ENCODE assay signal across 18 cellular contexts in genomic region chr6:75800708-75801505, GRCh38.
"Had no signal": no experiment of that assay in that cellular context is flagged by ENCODE, and none has a peak within 500 bp of the region (broad histone marks: within the 10 kb centered on the region; RNA-seq: fewer than 3 reads in every experiment).

No MANE protein-coding gene starts in this region.

- H3K4me3 Mint-ChIP-seq: activated CD4-positive, alpha-beta memory T cell treated with anti-CD3 and anti-CD28 coated beads for 36 hours; activated naive CD4-positive, alpha-beta T cell treated with anti-CD3 and anti-CD28 coated beads for 36 hours; activated naive CD8-positive, alpha-beta T cell treated with anti-CD3 and anti-CD28 coated beads, Interleukin-2, amount 10 ng/mL, durations not matched to agents 7 days and 5 days; activated T-cell treated with anti-CD3 and anti-CD28 coated beads, Interleukin-2, amount 50 U/mL, for 72 hours; central memory CD8-positive, alpha-beta T cell; naive B cell; neural crest cell; T-helper 17 cell had no signal

- H3K4me3 ChIP-seq: breast epithelium, esophagus squamous epithelium, gastrocnemius medialis had no signal

- ATAC-seq: activated T-cell treated with anti-CD3 and anti-CD28 coated beads, Interleukin-2, amount 50 U/mL, for 72 hours; gastrocnemius medialis; T-helper 17 cell had no signal

- H3K27me3 Mint-ChIP-seq: activated CD4-positive, alpha-beta memory T cell treated with anti-CD3 and anti-CD28 coated beads for 36 hours; central memory CD8-positive, alpha-beta T cell; T-helper 17 cell had no signal

- H3K4me1 Mint-ChIP-seq: activated naive CD8-positive, alpha-beta T cell treated with anti-CD3 and anti-CD28 coated beads, Interleukin-2, amount 10 ng/mL, durations not matched to agents 7 days and 5 days; central memory CD8-positive, alpha-beta T cell; naive B cell; T-helper 17 cell had no signal

- H3K27me3 ChIP-seq: breast epithelium, esophagus squamous epithelium, gastrocnemius medialis had no signal

- H3K9me3 Mint-ChIP-seq: activated CD4-positive, alpha-beta memory T cell treated with anti-CD3 and anti-CD28 coated beads for 36 hours; activated naive CD4-positive, alpha-beta T cell treated with anti-CD3 and anti-CD28 coated beads for 36 hours; activated naive CD8-positive, alpha-beta T cell treated with anti-CD3 and anti-CD28 coated beads, Interleukin-2, amount 10 ng/mL, durations not matched to agents 7 days and 5 days; activated T-cell treated with anti-CD3 and anti-CD28 coated beads, Interleukin-2, amount 50 U/mL, for 72 hours; central memory CD8-positive, alpha-beta T cell; neural crest cell had no signal

- H3K9me3 ChIP-seq: breast epithelium, esophagus squamous epithelium, gastrocnemius medialis had no signal

- DNase-seq: activated CD4-positive, alpha-beta memory T cell treated with anti-CD3 and anti-CD28 coated beads for 36 hours; activated CD4-positive, alpha-beta T cell treated with anti-CD3 and anti-CD28 coated beads for 48 hours; activated effector memory CD4-positive, alpha-beta T cell treated with Interleukin-2 at 50 U/mL for 16 hours; activated naive CD4-positive, alpha-beta T cell treated with anti-CD3 and anti-CD28 coated beads for 36 hours; activated naive CD8-positive, alpha-beta T cell treated with anti-CD3 and anti-CD28 coated beads, Interleukin-2, amount 10 ng/mL, durations not matched to agents 7 days and 5 days; activated T-cell treated with anti-CD3 and anti-CD28 coated beads, Interleukin-2, amount 50 U/mL, for 72 hours; amniotic stem cell; effector memory CD4-positive, alpha-beta T cell; esophagus squamous epithelium; gastrocnemius medialis; hypothalamus; naive B cell; stimulated activated CD4-positive, alpha-beta T cell treated with anti-CD3 and anti-CD28 coated beads, Interleukin-4, amount 100 ng/mL, for 1 hour; stimulated activated naive CD4-positive, alpha-beta T cell; T-helper 17 cell had no signal

- H3K27ac ChIP-seq: breast epithelium, esophagus squamous epithelium, gastrocnemius medialis had no signal

- H3K4me1 ChIP-seq: breast epithelium, esophagus squamous epithelium, gastrocnemius medialis had no signal

- H3K36me3 Mint-ChIP-seq: activated CD4-positive, alpha-beta memory T cell treated with anti-CD3 and anti-CD28 coated beads for 36 hours; activated naive CD8-positive, alpha-beta T cell treated with anti-CD3 and anti-CD28 coated beads, Interleukin-2, amount 10 ng/mL, durations not matched to agents 7 days and 5 days; naive B cell had no signal

- H3K27ac Mint-ChIP-seq: activated CD4-positive, alpha-beta memory T cell treated with anti-CD3 and anti-CD28 coated beads for 36 hours; activated naive CD4-positive, alpha-beta T cell treated with anti-CD3 and anti-CD28 coated beads for 36 hours; activated naive CD8-positive, alpha-beta T cell treated with anti-CD3 and anti-CD28 coated beads, Interleukin-2, amount 10 ng/mL, durations not matched to agents 7 days and 5 days; activated T-cell treated with anti-CD3 and anti-CD28 coated beads, Interleukin-2, amount 50 U/mL, for 72 hours; naive B cell; T-helper 17 cell had no signal

- H3K36me3 ChIP-seq: breast epithelium, esophagus squamous epithelium, gastrocnemius medialis had no signal
